12 cellular contexts compared by ENCODE assay signal in genomic region chr19:46944123-46944718, GRCh38.
DNase-seq lines count a peak whose midpoint lies in the region; ATAC-seq and TF ChIP-seq lines count a peak whose summit lies in the region.
"Had no signal": no experiment of that assay in that cellular context is flagged by ENCODE, and none has a peak within 500 bp of the region (broad histone marks: within the 10 kb centered on the region; RNA-seq: fewer than 3 reads in every experiment).

No MANE protein-coding gene starts in this region.

- no peak overlapping the region for H3K4me3 ChIP-seq in KMS-11 (IDR thresholded peaks at IDR 0.05; ENCODE audit: insufficient read depth, low read depth, low read length)
- H3K4me3 ChIP-seq: GM12878 had no signal

- no peak overlapping the region for H3K4me3 Mint-ChIP-seq in naive thymus-derived CD8-positive, alpha-beta T cell
- H3K4me3 Mint-ChIP-seq: T-helper 1 cell treated with Interleukin-12 subunit alpha and Interleukin-12 subunit beta and Interleukin-4 antibody, amounts not matched to agents 30 μg/mL and 1 μg/mL, for 36 hours had no signal

- no peaks in the 10 kb centered on the region for H3K36me3 ChIP-seq in KMS-11 (ENCODE audit: insufficient read depth)

- DNase-seq in caudate nucleus (lab: John Stamatoyannopoulos, UW) (peak in 1 of 61 donors; percentile 29), medulla oblongata (ENCODE audit: extremely low spot score) (peak; percentile 15), substantia nigra (lab: John Stamatoyannopoulos, UW) (no peak), erythroblast (lab: John Stamatoyannopoulos, UW) (no peak)
- DNase-seq in naive thymus-derived CD8-positive, alpha-beta T cell = no peak
- no peak for DNase-seq in activated naive CD4-positive, alpha-beta T cell treated with anti-CD3 and anti-CD28 coated beads, Interleukin-2, amount 50 U/mL, for 16 hours
- DNase-seq: NCI-H774 had no signal

- H3K4me1 Mint-ChIP-seq in naive thymus-derived CD8-positive, alpha-beta T cell = peaks cover 7 to 16% (median 8%) of the 10 kb centered on the region in 4 donors

- H2AFZ ChIP-seq in KMS-11 (ENCODE audit: low read depth) = no peak overlapping the region

- no peaks in the 10 kb centered on the region for H3K9me3 Mint-ChIP-seq in naive thymus-derived CD8-positive, alpha-beta T cell
- H3K9me3 Mint-ChIP-seq: T-helper 1 cell treated with Interleukin-12 subunit alpha and Interleukin-12 subunit beta and Interleukin-4 antibody, amounts not matched to agents 30 μg/mL and 1 μg/mL, for 36 hours had no signal

- TF ChIP-seq CTCF in KMS-11 (conservative IDR thresholded peaks at IDR 0.05; ENCODE audit: low read depth, low read length) = no peak

- H3K27me3 ChIP-seq in KMS-11 (ENCODE audit: insufficient read depth, low read depth) = no peaks in the 10 kb centered on the region

- H3K27ac ChIP-seq in KMS-11 (peak overlapping the region; percentile 5; the same call in 1 of the 2 replicates), caudate nucleus (ENCODE audit: low read depth, low read length) (peak overlapping the region; percentile 56), substantia nigra (ENCODE audit: low read depth, low read length, poor library complexity, severe bottlenecking) (peak overlapping the region; percentile 73)

- H3K36me3 Mint-ChIP-seq in naive thymus-derived CD8-positive, alpha-beta T cell = peaks cover 0 to 43% (median 9%) of the 10 kb centered on the region in 3 donors

- no peaks in the 10 kb centered on the region for H3K27me3 Mint-ChIP-seq in naive thymus-derived CD8-positive, alpha-beta T cell

- POLR2A ChIA-PET in naive thymus-derived CD8-positive, alpha-beta T cell (lab: Charles Lee) = interaction anchor here (0.8 to 1.2 kb wide), 3 partner anchors 9 to 88 kb away, joined by 3 to 4 read pairs (median 4); no protein-coding TSS in a partner anchor

- peak overlapping the region in 5 of 10 donors; percentile 14 to 37 (median 31) for H3K27ac Mint-ChIP-seq in naive thymus-derived CD8-positive, alpha-beta T cell
- H3K27ac Mint-ChIP-seq: T-helper 1 cell treated with Interleukin-12 subunit alpha and Interleukin-12 subunit beta and Interleukin-4 antibody, amounts not matched to agents 30 μg/mL and 1 μg/mL, for 36 hours had no signal

- peaks cover 15% of the 10 kb centered on the region; the same call in 1 of the 2 replicates for H3K79me2 ChIP-seq in KMS-11 (ENCODE audit: insufficient read depth, low read depth)

- ATAC-seq in naive thymus-derived CD8-positive, alpha-beta T cell = no peak
- ATAC-seq in HG02678 (IDR thresholded peaks at IDR 0.05; ENCODE audit: unreplicated experiment) = no peak
- ATAC-seq: esophagus mucosa, GM12878 had no signal

- peaks cover 56% of the 10 kb centered on the region for H3K4me1 ChIP-seq in KMS-11 (ENCODE audit: low read depth, poor library complexity, severe bottlenecking)

- peak overlapping the region; percentile 30 for H3K4me2 ChIP-seq in KMS-11

- H4K20me1 ChIP-seq in KMS-11 (ENCODE audit: insufficient read depth) = no peaks in the 10 kb centered on the region; the same call in 1 of the 2 replicates

- H3K9ac ChIP-seq in KMS-11 = no peak overlapping the region; the same call in 1 of the 2 replicates

- TF ChIP-seq POLR2A in erythroblast (IDR thresholded peaks at IDR 0.05; ENCODE audit: low read length) = no peak

Comparison
In these comparisons a context has a peak if more than half of its experiments do, and no peak if none do; other contexts are left out.
1. H3K27ac ChIP-seq: peak in every context shown above with its lines; median percentile 73 in substantia nigra; 56 in caudate nucleus; 5 in KMS-11.